Comparison of ENCODE assay signal across 1 cellular context in genomic region chr1:225746361-225747179, GRCh38.
TF ChIP-seq lines count a peak whose summit lies in the region.

No MANE protein-coding gene starts in this region.

TF ChIP-seq in GM12878, 131 proteins besides CTCF, POLR2A, EP300 and RAD21 (continued from another document):
- TF ChIP-seq ZNF592 (IDR thresholded peaks at IDR 0.05), result no peak
- TF ChIP-seq PAX5 (IDR thresholded peaks at IDR 0.05; ENCODE audit: borderline replicate concordance, low read depth, low read length), result no peak
- TF ChIP-seq BHLHE40 (IDR thresholded peaks at IDR 0.05; ENCODE audit: borderline replicate concordance in 1 of 2, low read depth in 2 of 2, low read length in 1 of 2), result no peak
- no peak for TF ChIP-seq E4F1 (IDR thresholded peaks at IDR 0.05; ENCODE audit: borderline replicate concordance, partially characterized antibody)
- no peak for TF ChIP-seq CREB1 (IDR thresholded peaks at IDR 0.05; ENCODE audit: low read depth)
- no peak for TF ChIP-seq CUX1 (IDR thresholded peaks at IDR 0.05; ENCODE audit: insufficient replicate concordance, low read depth, low read length)
TF ChIP-seq in GM12878: peak in this region for 0.
